In the genomic region with DNA sequence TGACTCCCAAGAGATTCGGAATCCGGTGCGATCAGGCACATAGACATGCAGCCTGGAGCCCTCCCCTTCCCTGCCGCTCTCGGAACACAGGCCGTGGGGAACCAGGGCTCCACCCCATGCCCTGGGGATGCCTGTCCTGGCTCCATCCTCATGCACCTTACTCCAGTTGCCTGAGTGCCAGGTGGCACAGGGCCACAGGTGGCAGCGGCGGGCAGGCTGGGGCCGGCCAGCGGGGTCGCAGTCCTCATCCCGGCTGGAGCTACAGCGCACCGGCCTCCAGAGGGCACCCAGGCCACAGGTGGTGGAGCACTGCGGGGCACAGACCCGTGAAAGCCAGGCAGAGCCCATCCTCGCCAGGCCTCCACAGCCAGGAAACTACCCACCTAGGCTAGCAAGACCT, we compare ENCODE assay signal across 7 cellular contexts.
A peak's percentile ranks its signal among the peaks of the same experiment; 100 is the strongest.
DNase-seq lines count a peak whose midpoint lies in the region; ATAC-seq and TF ChIP-seq lines count a peak whose summit lies in the region.
"Not testable (repeated sequence)": the region's sequence is repeated elsewhere in the genome, so short reads cannot be mapped to it uniquely, and the experiment has no call there.

No MANE protein-coding gene starts in this region.

- peak; percentile 11; the same call in 1 of the 2 replicates for TF ChIP-seq RAD21 in Ishikawa (IDR thresholded peaks at IDR 0.05; ENCODE audit: low read depth)

- peaks cover 19% of the 10 kb centered on the region for H3K4me1 Mint-ChIP-seq in activated CD4-positive, alpha-beta T cell treated with anti-CD3 and anti-CD28 coated beads, Interleukin-2, amount 10 ng/mL, durations not matched to agents 7 days and 5 days
- not testable (repeated sequence) for H3K4me1 Mint-ChIP-seq in endodermal cell

- not testable (repeated sequence) for TF ChIP-seq CTCF in RWPE2 (IDR thresholded peaks at IDR 0.05; ENCODE audit: poor library complexity, severe bottlenecking)
- TF ChIP-seq CTCF in endodermal cell (conservative IDR thresholded peaks at IDR 0.05) = peak; percentile 40

- H3K36me3 ChIP-seq in RWPE2 (ENCODE audit: low read depth); endodermal cell (ENCODE audit: control insufficient read depth, insufficient read depth, low read length): not testable (repeated sequence)

- not testable (repeated sequence) for H3K27me3 ChIP-seq in RWPE2 (ENCODE audit: insufficient read depth, poor library complexity, severe bottlenecking); endodermal cell (ENCODE audit: control insufficient read depth, insufficient read depth, low read length, poor library complexity, severe bottlenecking)

- not testable (repeated sequence) for H3K4me3 ChIP-seq in RWPE2 (ENCODE audit: severe bottlenecking); endodermal cell (ENCODE audit: low read length)

- H3K9me3 Mint-ChIP-seq in activated CD4-positive, alpha-beta T cell treated with anti-CD3 and anti-CD28 coated beads, Interleukin-2, amount 10 ng/mL, durations not matched to agents 7 days and 5 days; endodermal cell: not testable (repeated sequence)

- CTCF ChIA-PET in activated CD4-positive, alpha-beta T cell treated with anti-CD3 and anti-CD28 coated beads, Interleukin-2, amount 10 ng/mL, durations not matched to agents 7 days and 5 days (lab: Charles Lee) = not testable (repeated sequence)

- not testable (repeated sequence) for H3K4me1 ChIP-seq in RWPE2 (ENCODE audit: insufficient read depth, poor library complexity, severe bottlenecking); endodermal cell (ENCODE audit: control insufficient read depth, insufficient read depth, low read length)

- intact Hi-C loops in Right ventricle myocardium superior (cut with DNase I); left colon (cut with DNase I, micrococcal nuclease): not testable (repeated sequence)

- H3K27me3 Mint-ChIP-seq in activated CD4-positive, alpha-beta T cell treated with anti-CD3 and anti-CD28 coated beads, Interleukin-2, amount 10 ng/mL, durations not matched to agents 7 days and 5 days; endodermal cell (ENCODE audit: insufficient read depth): not testable (repeated sequence)

- not testable (repeated sequence) for TF ChIP-seq EP300 in Ishikawa (IDR thresholded peaks at IDR 0.05; ENCODE audit: borderline replicate concordance)

- H3K27ac Mint-ChIP-seq in activated CD4-positive, alpha-beta T cell treated with anti-CD3 and anti-CD28 coated beads, Interleukin-2, amount 10 ng/mL, durations not matched to agents 7 days and 5 days; endodermal cell: not testable (repeated sequence)

- 91% methylated on average over 4 of the region's 17 CpGs; no CpG with 5 or more reads in 1 of the 2 experiments for WGBS in endodermal cell (ENCODE audit: insufficient coverage in 1 of 2, insufficient read length in 1 of 2), 2 experiments

- H3K9me3 ChIP-seq in RWPE2 (ENCODE audit: severe bottlenecking); endodermal cell (ENCODE audit: control insufficient read depth, low read length): not testable (repeated sequence)

- not testable (repeated sequence) for H3K9ac ChIP-seq in endodermal cell (ENCODE audit: extremely low read depth, low read length, poor library complexity, severe bottlenecking)

- not testable (repeated sequence) for H3K27ac ChIP-seq in RWPE2 (ENCODE audit: poor library complexity, severe bottlenecking); endodermal cell (ENCODE audit: low read depth, low read length)

- DNase-seq in RWPE2 (ENCODE audit: low spot score); endodermal cell; Right ventricle myocardium superior; left colon: not testable (repeated sequence)
- DNase-seq in activated CD4-positive, alpha-beta T cell treated with anti-CD3 and anti-CD28 coated beads, Interleukin-2, amount 10 ng/mL, durations not matched to agents 7 days and 5 days = peak; percentile 2
- peak; percentile 37 for DNase-seq in mesenteric fat pad (ENCODE audit: low spot score)

- ATAC-seq in RWPE2 (ENCODE audit: low read depth) = peak; percentile 32
- ATAC-seq in Right ventricle myocardium superior (ENCODE audit: poor library complexity) = peak; percentile 24
- ATAC-seq in left colon = peak; percentile 35

- POLR2A ChIA-PET in activated CD4-positive, alpha-beta T cell treated with anti-CD3 and anti-CD28 coated beads, Interleukin-2, amount 10 ng/mL, durations not matched to agents 7 days and 5 days (lab: Charles Lee) = not testable (repeated sequence)

- not testable (repeated sequence) for H3K36me3 Mint-ChIP-seq in activated CD4-positive, alpha-beta T cell treated with anti-CD3 and anti-CD28 coated beads, Interleukin-2, amount 10 ng/mL, durations not matched to agents 7 days and 5 days (ENCODE audit: low read depth); endodermal cell (ENCODE audit: low read depth)

- H3K4me3 Mint-ChIP-seq in activated CD4-positive, alpha-beta T cell treated with anti-CD3 and anti-CD28 coated beads, Interleukin-2, amount 10 ng/mL, durations not matched to agents 7 days and 5 days; endodermal cell: not testable (repeated sequence)
